1 cellular context compared by ENCODE assay signal in the genomic region with DNA sequence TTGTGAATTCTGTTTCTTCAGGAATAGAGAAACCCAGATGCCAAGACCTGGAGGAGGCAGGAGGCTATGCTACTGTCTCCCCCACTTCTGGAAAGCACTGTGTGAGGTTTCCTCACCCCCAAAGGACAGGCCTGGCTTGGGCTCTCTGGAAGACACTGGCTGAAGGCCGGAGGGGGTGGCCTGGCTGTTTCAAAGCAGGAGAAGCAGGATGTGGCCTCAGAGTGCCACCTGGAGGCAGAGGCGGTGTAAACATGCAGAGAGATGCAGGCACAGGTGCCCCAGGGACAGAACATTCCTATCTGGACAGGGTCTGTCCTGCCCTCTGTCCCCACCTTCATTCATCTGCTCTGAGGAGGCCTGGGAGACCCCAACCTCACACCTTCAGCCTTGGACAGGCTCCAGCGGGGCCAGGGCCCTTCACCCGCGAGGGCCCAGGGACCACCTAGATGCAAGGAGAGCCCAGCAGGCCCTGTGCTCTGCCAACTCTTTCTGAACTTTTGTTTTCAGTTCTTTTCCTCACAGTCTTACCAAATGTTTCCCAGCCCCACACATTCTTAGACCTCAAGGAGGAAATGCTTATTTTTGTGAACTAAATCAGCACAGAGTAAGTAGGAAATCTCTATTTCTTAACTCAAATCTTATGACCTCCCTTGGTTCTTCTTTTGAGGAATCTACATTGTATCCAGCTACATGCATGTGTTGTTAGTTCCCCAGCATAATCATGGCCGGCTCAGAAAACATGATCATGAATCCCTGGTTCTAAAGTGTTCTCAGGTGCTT.
TF ChIP-seq lines count a peak whose summit lies in the region.

No MANE protein-coding gene starts in this region.

TF ChIP-seq in GM23338, 12 proteins besides CTCF, POLR2A, EP300 and RAD21:
- TF ChIP-seq, protein P1, sequence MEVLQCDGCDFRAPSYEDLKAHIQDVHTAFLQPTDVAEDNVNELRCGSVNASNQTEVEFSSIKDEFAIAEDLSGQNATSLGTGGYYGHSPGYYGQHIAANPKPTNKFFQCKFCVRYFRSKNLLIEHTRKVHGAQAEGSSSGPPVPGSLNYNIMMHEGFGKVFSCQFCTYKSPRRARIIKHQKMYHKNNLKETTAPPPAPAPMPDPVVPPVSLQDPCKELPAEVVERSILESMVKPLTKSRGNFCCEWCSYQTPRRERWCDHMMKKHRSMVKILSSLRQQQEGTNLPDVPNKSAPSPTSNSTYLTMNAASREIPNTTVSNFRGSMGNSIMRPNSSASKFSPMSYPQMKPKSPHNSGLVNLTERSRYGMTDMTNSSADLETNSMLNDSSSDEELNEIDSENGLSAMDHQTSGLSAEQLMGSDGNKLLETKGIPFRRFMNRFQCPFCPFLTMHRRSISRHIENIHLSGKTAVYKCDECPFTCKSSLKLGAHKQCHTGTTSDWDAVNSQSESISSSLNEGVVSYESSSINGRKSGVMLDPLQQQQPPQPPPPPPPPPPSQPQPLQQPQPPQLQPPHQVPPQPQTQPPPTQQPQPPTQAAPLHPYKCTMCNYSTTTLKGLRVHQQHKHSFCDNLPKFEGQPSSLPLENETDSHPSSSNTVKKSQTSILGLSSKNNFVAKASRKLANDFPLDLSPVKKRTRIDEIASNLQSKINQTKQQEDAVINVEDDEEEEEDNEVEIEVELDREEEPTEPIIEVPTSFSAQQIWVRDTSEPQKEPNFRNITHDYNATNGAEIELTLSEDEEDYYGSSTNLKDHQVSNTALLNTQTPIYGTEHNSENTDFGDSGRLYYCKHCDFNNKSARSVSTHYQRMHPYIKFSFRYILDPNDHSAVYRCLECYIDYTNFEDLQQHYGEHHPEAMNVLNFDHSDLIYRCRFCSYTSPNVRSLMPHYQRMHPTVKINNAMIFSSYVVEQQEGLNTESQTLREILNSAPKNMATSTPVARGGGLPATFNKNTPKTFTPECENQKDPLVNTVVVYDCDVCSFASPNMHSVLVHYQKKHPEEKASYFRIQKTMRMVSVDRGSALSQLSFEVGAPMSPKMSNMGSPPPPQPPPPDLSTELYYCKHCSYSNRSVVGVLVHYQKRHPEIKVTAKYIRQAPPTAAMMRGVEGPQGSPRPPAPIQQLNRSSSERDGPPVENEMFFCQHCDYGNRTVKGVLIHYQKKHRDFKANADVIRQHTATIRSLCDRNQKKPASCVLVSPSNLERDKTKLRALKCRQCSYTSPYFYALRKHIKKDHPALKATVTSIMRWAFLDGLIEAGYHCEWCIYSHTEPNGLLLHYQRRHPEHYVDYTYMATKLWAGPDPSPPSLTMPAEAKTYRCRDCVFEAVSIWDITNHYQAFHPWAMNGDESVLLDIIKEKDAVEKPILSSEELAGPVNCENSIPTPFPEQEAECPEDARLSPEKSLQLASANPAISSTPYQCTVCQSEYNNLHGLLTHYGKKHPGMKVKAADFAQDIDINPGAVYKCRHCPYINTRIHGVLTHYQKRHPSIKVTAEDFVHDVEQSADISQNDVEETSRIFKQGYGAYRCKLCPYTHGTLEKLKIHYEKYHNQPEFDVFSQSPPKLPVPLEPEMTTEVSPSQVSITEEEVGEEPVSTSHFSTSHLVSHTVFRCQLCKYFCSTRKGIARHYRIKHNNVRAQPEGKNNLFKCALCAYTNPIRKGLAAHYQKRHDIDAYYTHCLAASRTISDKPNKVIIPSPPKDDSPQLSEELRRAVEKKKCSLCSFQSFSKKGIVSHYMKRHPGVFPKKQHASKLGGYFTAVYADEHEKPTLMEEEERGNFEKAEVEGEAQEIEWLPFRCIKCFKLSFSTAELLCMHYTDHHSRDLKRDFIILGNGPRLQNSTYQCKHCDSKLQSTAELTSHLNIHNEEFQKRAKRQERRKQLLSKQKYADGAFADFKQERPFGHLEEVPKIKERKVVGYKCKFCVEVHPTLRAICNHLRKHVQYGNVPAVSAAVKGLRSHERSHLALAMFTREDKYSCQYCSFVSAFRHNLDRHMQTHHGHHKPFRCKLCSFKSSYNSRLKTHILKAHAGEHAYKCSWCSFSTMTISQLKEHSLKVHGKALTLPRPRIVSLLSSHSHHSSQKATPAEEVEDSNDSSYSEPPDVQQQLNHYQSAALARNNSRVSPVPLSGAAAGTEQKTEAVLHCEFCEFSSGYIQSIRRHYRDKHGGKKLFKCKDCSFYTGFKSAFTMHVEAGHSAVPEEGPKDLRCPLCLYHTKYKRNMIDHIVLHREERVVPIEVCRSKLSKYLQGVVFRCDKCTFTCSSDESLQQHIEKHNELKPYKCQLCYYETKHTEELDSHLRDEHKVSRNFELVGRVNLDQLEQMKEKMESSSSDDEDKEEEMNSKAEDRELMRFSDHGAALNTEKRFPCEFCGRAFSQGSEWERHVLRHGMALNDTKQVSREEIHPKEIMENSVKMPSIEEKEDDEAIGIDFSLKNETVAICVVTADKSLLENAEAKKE (CRISPR knock-in tag; IDR thresholded peaks at IDR 0.05), result peak; percentile 19; the same call in 1 of the 2 replicates
- no peak for TF ChIP-seq ZNF331 (CRISPR knock-in tag; IDR thresholded peaks at IDR 0.05; ENCODE audit: low read depth)
TF ChIP-seq in GM23338: peak in this region for 1.
